Comparison of ENCODE assay signal across 8 cellular contexts in genomic region chr7:151061241-151062110, GRCh38. TPM values are rescaled to one million over a fixed set of nuclear protein-coding genes. Genes with fewer than 3 reads are reported as not detected.
DNase-seq lines count a peak whose midpoint lies in the region; ATAC-seq, FAIRE-seq and TF ChIP-seq lines count a peak whose summit lies in the region.

No MANE protein-coding gene starts in this region.

- peak overlapping the region; percentile 75 for H3K4me3 ChIP-seq in AG04449 (ENCODE audit: low read depth, low read length)
- H3K4me3 ChIP-seq in HEK293 (ENCODE audit: low read depth, low read length), result no peak overlapping the region
- 0 out of 2 replicates have a peak overlapping the region, but pooled peaks have one; percentile 99 for H3K4me3 ChIP-seq in GM12878
- H3K4me3 ChIP-seq in mucosa of rectum (ENCODE audit: low read length in 2 of 2), result peak overlapping the region; percentile 19 to 86

- in situ Hi-C loops in GM12878 (cut with MboI), result no loop called here

- TF ChIP-seq RAD21 in GM12878 (IDR thresholded peaks at IDR 0.05; ENCODE audit: insufficient read depth, low read depth, low read length), result no peak

- H3K36me3 ChIP-seq in HEK293 (ENCODE audit: control insufficient read depth in 2 of 2, insufficient read depth in 1 of 2, low read length in 2 of 2) (peaks cover 0 to 45% of the 10 kb centered on the region in 2 experiments; a peak in 1 of 3 replicates), GM12878 (ENCODE audit: control insufficient read depth in 2 of 2, insufficient read depth in 2 of 2, low read length in 1 of 2) (peaks cover 0 to 6% of the 10 kb centered on the region in 2 experiments; a peak in 3 of 4 replicates), mucosa of rectum (ENCODE audit: control insufficient read depth in 2 of 2, insufficient read depth in 2 of 2, low read length in 2 of 2) (peaks cover 9 to 18% of the 10 kb centered on the region in 2 donors)

- whole genome bisulfite sequencing in GM12878 (ENCODE audit: insufficient coverage, insufficient replicate concordance, low lambda C conversion rate, missing lambda C conversion rate), result 90% methylated on average over 32 of the region's 33 CpGs

- H3K79me2 ChIP-seq in GM12878 (ENCODE audit: control insufficient read depth, insufficient read depth, low read length), result peaks cover 21% of the 10 kb centered on the region

- DNase-seq in AG04449 (ENCODE audit: low read depth, low spot score) (no peak), GM12878 (ENCODE audit: low read depth, low spot score) (no peak), HCEC 1CT (no peak), posterior vena cava (ENCODE audit: low spot score) (no peak)

- H3K4me1 ChIP-seq in HEK293 (ENCODE audit: control insufficient read depth, insufficient read depth, low read length), result no peaks in the 10 kb centered on the region; the same call in 1 of the 2 replicates
- peaks cover 24% of the 10 kb centered on the region for H3K4me1 ChIP-seq in GM12878 (ENCODE audit: control insufficient read depth, insufficient read depth, low read length)
- peaks cover 47 to 49% of the 10 kb centered on the region in 2 donors for H3K4me1 ChIP-seq in mucosa of rectum (ENCODE audit: control insufficient read depth in 2 of 2, insufficient read depth in 2 of 2, low read length in 2 of 2)

- no peak overlapping the region for H2AFZ ChIP-seq in GM12878 (ENCODE audit: control insufficient read depth, low read depth, low read length)

- H3K27me3 ChIP-seq in GM12878 (replicated peaks in 1 of 2; ENCODE audit: control insufficient read depth in 2 of 2, insufficient read depth in 2 of 2, low read length in 1 of 2) (no peaks in the 10 kb centered on the region), mucosa of rectum (ENCODE audit: control insufficient read depth in 2 of 2, insufficient read depth in 2 of 2, low read length in 2 of 2) (no peaks in the 10 kb centered on the region)

- CTCF ChIA-PET in AG04449 (lab: Yijun Ruan, JAX), result interaction anchor here (1.0 to 4.8 kb wide), 7 partner anchors 8 to 52 kb away, joined by 3 to 48 read pairs (median 4); no protein-coding TSS in a partner anchor
- CTCF ChIA-PET in HEK293 (lab: Yijun Ruan, JAX), result interaction anchor here (0.9 to 2.3 kb wide), 5 partner anchors 16 to 53 kb away, joined by 3 to 14 read pairs (median 5); no protein-coding TSS in a partner anchor
- CTCF ChIA-PET in GM12878 (lab: Yijun Ruan, JAX), result interaction anchor here (0.6 to 1.8 kb wide), 5 partner anchors 16 to 183 kb away, joined by 4 to 8 read pairs (median 5); no protein-coding TSS in a partner anchor

- FAIRE-seq in GM12878 (lab: Jason Lieb, UNC), result no peak

- POLR2A ChIA-PET in AG04449 (lab: Yijun Ruan, JAX) (interaction anchor here (1.2 to 1.5 kb wide), 3 partner anchors 17 to 33 kb away, joined by 4 to 7 read pairs (median 4); partner anchors contain the start of genes ABCB8 and FASTK), HEK293 (lab: Yijun Ruan, JAX) (interaction anchor here (1.3 to 3.4 kb wide), 6 partner anchors 12 to 33 kb away, joined by 4 to 22 read pairs (median 8); partner anchors contain the start of genes ABCB8 and FASTK), GM12878 (lab: Charles Lee) (no interaction called here)

- TF ChIP-seq POLR2A in GM12878 (IDR thresholded peaks at IDR 0.05; ENCODE audit: low read depth, low read length), result no peak

- H3K9ac ChIP-seq in GM12878 (ENCODE audit: control insufficient read depth, insufficient read depth, low read length) (no peak overlapping the region; the same call in 1 of the 2 replicates), mucosa of rectum (ENCODE audit: low read depth in 1 of 2, low read length in 2 of 2) (peak overlapping the region in 1 of 2 donors; percentile 14)

- TF ChIP-seq CTCF in AG04449 (IDR thresholded peaks at IDR 0.05; ENCODE audit: insufficient read depth, low read length, missing control alignments), result no peak
- no peak for TF ChIP-seq CTCF in HEK293 (tag by site-specific recombination; IDR thresholded peaks at IDR 0.05)
- no peak for TF ChIP-seq CTCF in GM12878 (IDR thresholded peaks at IDR 0.05 in 2 of 3, conservative IDR thresholded peaks at IDR 0.05 in 1 of 3; ENCODE audit: control insufficient read depth in 2 of 3, extremely low read depth in 1 of 3, insufficient read depth in 1 of 3, low read depth in 3 of 3, low read length in 3 of 3)

- H4K20me1 ChIP-seq in GM12878 (ENCODE audit: control insufficient read depth, insufficient read depth), result no peaks in the 10 kb centered on the region

- H3K27ac ChIP-seq in HEK293 (ENCODE audit: extremely low read depth, low read depth, low read length) (no peak overlapping the region), GM12878 (ENCODE audit: control insufficient read depth, insufficient read depth) (no peak overlapping the region), mucosa of rectum (ENCODE audit: low read depth in 2 of 2, low read length in 2 of 2) (peak overlapping the region in 1 of 2 donors; percentile 70)

- SMC1A ChIA-PET in GM12878 (lab: Charles Lee; ENCODE audit: uncharacterized antibody, unreplicated experiment), result no interaction called here

- BruUV-seq in GM12878 (replicated peaks; lab: Mats Ljungman, UMichigan), result no TSS peak

- peak overlapping the region; percentile 96; the same call in 1 of the 2 replicates for H3K4me2 ChIP-seq in GM12878 (ENCODE audit: control insufficient read depth, insufficient read depth)

- no peak for TF ChIP-seq EP300 in GM12878 (IDR thresholded peaks at IDR 0.05; ENCODE audit: borderline replicate concordance in 1 of 2, control insufficient read depth in 1 of 2, low read depth in 2 of 2, low read length in 2 of 2)

- RAD21 ChIA-PET in GM12878 (lab: Charles Lee; ENCODE audit: unreplicated experiment), result no interaction called here

- intact Hi-C loops in GM12878 (cut with micrococcal nuclease; ENCODE audit: unreplicated experiment), result no loop called here
- intact Hi-C loops in posterior vena cava (cut with DNase I), result no loop called here

- H3K9me3 ChIP-seq in HEK293 (ENCODE audit: control insufficient read depth, insufficient read depth, low read depth, low read length), result no peaks in the 10 kb centered on the region
- no peaks in the 10 kb centered on the region for H3K9me3 ChIP-seq in GM12878 (replicated peaks; ENCODE audit: control insufficient read depth, insufficient read depth, low read length)
- H3K9me3 ChIP-seq in mucosa of rectum (ENCODE audit: control insufficient read depth in 2 of 2, low read length in 2 of 2), result no peaks in the 10 kb centered on the region

- no peak for ATAC-seq in GM12878
- no peak for ATAC-seq in GM18858 (IDR thresholded peaks at IDR 0.05; ENCODE audit: unreplicated experiment)
- no peak for ATAC-seq in HG03108 (IDR thresholded peaks at IDR 0.05; ENCODE audit: unreplicated experiment)

RNA-seq across cellular contexts. Expression of gene SLC4A2, which starts 2.1 kb away (rescaled TPM):
- 37.3 and 42.1 TPM in 2 replicates for total RNA-seq in GM12878 (2013; cell fraction: nucleolus; rRNA removed)
- total RNA-seq in GM12878 (2014; rRNA removed) (50.7 and 51.0 TPM in 2 replicates), GM12878 (2014; rRNA removed; fragmentation: Illumina TruSeq; extraction: Trizol) (15.6 and 17.4 TPM in 2 replicates), GM12878 (2021) (69.1 and 78.6 TPM in 2 replicates), posterior vena cava (100 to 1,000 TPM; 105 to 212 TPM)
- 14.2 TPM for polyA plus RNA-seq in GM12878 (2011; ENCODE audit: low read depth)
- polyA plus RNA-seq in GM12878 (2011; rRNA removed) (10.8 and 25.8 TPM in 2 replicates), GM12878 (2014; fragmentation: Illumina TruSeq; extraction: Trizol) (2.9 and 21.9 TPM in 2 replicates), GM12878 (2014; fragmentation: Nextera tagmentation; extraction: Ambion mirVana) (10 to 100 TPM in 1 of 2 experiments, 1 to 10 TPM in 1; 2.7 to 12.1 TPM), GM12878 (2014; rRNA removed) (63.8 and 68.7 TPM in 2 replicates), GM12878 (2016; fragmentation: Nextera tagmentation; extraction: Ambion mirVana) (10 to 100 TPM; 34.4 to 38.9 TPM)
- 32.2 and 35.6 TPM in 2 replicates for polyA plus RNA-seq in GM12878 (2011; cell fraction: cytosol; rRNA removed)
- polyA plus RNA-seq in GM12878 (2011; cell fraction: nucleus; rRNA removed), result 168 and 199 TPM in 2 replicates
- polyA plus RNA-seq in GM12878 (2012), result 46.6 and 51.1 TPM in 2 replicates
- 10.8 and 27.9 TPM in 2 replicates for polyA minus RNA-seq in GM12878 (2011; rRNA and poly(A)+ RNA removed)
- 10.4 and 11.4 TPM in 2 replicates for polyA minus RNA-seq in GM12878 (2011; cell fraction: cytosol; rRNA and poly(A)+ RNA removed)
- polyA minus RNA-seq in GM12878 (2011; cell fraction: nucleus; rRNA and poly(A)+ RNA removed), result 46.8 and 68.3 TPM in 2 replicates

RNA-seq across cellular contexts. Expression of gene CDK5, which starts 3.8 kb away (rescaled TPM):
- 7.9 and 9.3 TPM in 2 replicates for total RNA-seq in GM12878 (2013; cell fraction: nucleolus; rRNA removed)
- total RNA-seq in GM12878 (2014; rRNA removed), result 25.9 and 30.3 TPM in 2 replicates
- total RNA-seq in GM12878 (2014; rRNA removed; fragmentation: Illumina TruSeq; extraction: Trizol), result 18.2 and 19.4 TPM in 2 replicates
- 19.1 and 19.7 TPM in 2 replicates for total RNA-seq in GM12878 (2021)
- 6.6 TPM for polyA plus RNA-seq in GM12878 (2011; ENCODE audit: low read depth)
- polyA plus RNA-seq in GM12878 (2011; rRNA removed), result 20.2 and 24.5 TPM in 2 replicates
- 39.7 and 49.3 TPM in 2 replicates for polyA plus RNA-seq in GM12878 (2011; cell fraction: cytosol; rRNA removed)
- polyA plus RNA-seq in GM12878 (2011; cell fraction: nucleus; rRNA removed), result 31.1 TPM in 2 replicates
- polyA plus RNA-seq in GM12878 (2012), result 11.1 and 12.6 TPM in 2 replicates
- 13.9 and 19.4 TPM in 2 replicates for polyA plus RNA-seq in GM12878 (2014; fragmentation: Illumina TruSeq; extraction: Trizol)
- polyA plus RNA-seq in GM12878 (2014; fragmentation: Nextera tagmentation; extraction: Ambion mirVana), result 1 to 10 TPM; 1.5 to 8.1 TPM
- polyA plus RNA-seq in GM12878 (2014; rRNA removed), result 23.5 and 27.6 TPM in 2 replicates
- polyA plus RNA-seq in GM12878 (2016; fragmentation: Nextera tagmentation; extraction: Ambion mirVana), result 10 to 100 TPM; 33.1 to 33.4 TPM
- 24.7 and 28.3 TPM in 2 replicates for polyA minus RNA-seq in GM12878 (2011; rRNA and poly(A)+ RNA removed)
- polyA minus RNA-seq in GM12878 (2011; cell fraction: cytosol; rRNA and poly(A)+ RNA removed), result 7.6 and 12.2 TPM in 2 replicates
- 13.7 and 18.2 TPM in 2 replicates for polyA minus RNA-seq in GM12878 (2011; cell fraction: nucleus; rRNA and poly(A)+ RNA removed)
- 1 to 10 TPM; 5.2 to 7.3 TPM for total RNA-seq in posterior vena cava

RNA-seq across cellular contexts. Expression of gene ASIC3, which starts 13.1 kb away (rescaled TPM):
- 2.0 and 2.2 TPM in 2 replicates for total RNA-seq in GM12878 (2013; cell fraction: nucleolus; rRNA removed)
- total RNA-seq in GM12878 (2014; rRNA removed) (0.16 TPM in 1 of 2 replicates, not detected in the other), GM12878 (2014; rRNA removed; fragmentation: Illumina TruSeq; extraction: Trizol) (0.51 TPM in 1 of 2 replicates, not detected in the other), GM12878 (2021) (1.0 and 1.5 TPM in 2 replicates), posterior vena cava (1 to 10 TPM; 1.4 to 1.5 TPM)
- polyA plus RNA-seq in GM12878 (2011; ENCODE audit: low read depth), result 0.13 TPM
- polyA plus RNA-seq in GM12878 (2011; rRNA removed) (0.07 and 0.09 TPM in 2 replicates), GM12878 (2014; fragmentation: Illumina TruSeq; extraction: Trizol) (0.47 TPM in 1 of 2 replicates, not detected in the other), GM12878 (2014; fragmentation: Nextera tagmentation; extraction: Ambion mirVana) (not detected), GM12878 (2014; rRNA removed) (0.55 and 1.4 TPM in 2 replicates), GM12878 (2016; fragmentation: Nextera tagmentation; extraction: Ambion mirVana) (under 1 TPM; 0.24 to 0.40 TPM)
- polyA plus RNA-seq in GM12878 (2011; cell fraction: cytosol; rRNA removed), result 0.09 and 0.15 TPM in 2 replicates
- polyA plus RNA-seq in GM12878 (2011; cell fraction: nucleus; rRNA removed), result 1.3 and 1.9 TPM in 2 replicates
- 1.6 and 1.8 TPM in 2 replicates for polyA plus RNA-seq in GM12878 (2012)
- not detected in 2 replicates for polyA minus RNA-seq in GM12878 (2011; rRNA and poly(A)+ RNA removed)
- not detected in 2 replicates for polyA minus RNA-seq in GM12878 (2011; cell fraction: cytosol; rRNA and poly(A)+ RNA removed)
- polyA minus RNA-seq in GM12878 (2011; cell fraction: nucleus; rRNA and poly(A)+ RNA removed), result 0.24 and 0.48 TPM in 2 replicates

RNA-seq across cellular contexts. Expression of gene FASTK, which starts 19.1 kb away (rescaled TPM):
- 94.3 and 112 TPM in 2 replicates for total RNA-seq in GM12878 (2013; cell fraction: nucleolus; rRNA removed)
- total RNA-seq in GM12878 (2014; rRNA removed) (84.3 and 93.9 TPM in 2 replicates), GM12878 (2014; rRNA removed; fragmentation: Illumina TruSeq; extraction: Trizol) (22.8 and 26.6 TPM in 2 replicates), GM12878 (2021) (79.2 and 82.0 TPM in 2 replicates), posterior vena cava (10 to 100 TPM; 35.5 to 56.3 TPM)
- polyA plus RNA-seq in GM12878 (2011; ENCODE audit: low read depth), result 16.1 TPM
- polyA plus RNA-seq in GM12878 (2011; rRNA removed) (13.0 and 26.9 TPM in 2 replicates), GM12878 (2014; fragmentation: Illumina TruSeq; extraction: Trizol) (8.5 and 23.7 TPM in 2 replicates), GM12878 (2014; fragmentation: Nextera tagmentation; extraction: Ambion mirVana) (1 to 10 TPM in 1 of 2 experiments, under 1 TPM in 1; 0.19 to 4.1 TPM), GM12878 (2014; rRNA removed) (102 and 123 TPM in 2 replicates), GM12878 (2016; fragmentation: Nextera tagmentation; extraction: Ambion mirVana) (10 to 100 TPM; 86.3 to 96.5 TPM)
- 41.0 and 54.1 TPM in 2 replicates for polyA plus RNA-seq in GM12878 (2011; cell fraction: cytosol; rRNA removed)
- 382 and 387 TPM in 2 replicates for polyA plus RNA-seq in GM12878 (2011; cell fraction: nucleus; rRNA removed)
- polyA plus RNA-seq in GM12878 (2012), result 54.4 and 55.2 TPM in 2 replicates
- 18.9 and 39.2 TPM in 2 replicates for polyA minus RNA-seq in GM12878 (2011; rRNA and poly(A)+ RNA removed)
- polyA minus RNA-seq in GM12878 (2011; cell fraction: cytosol; rRNA and poly(A)+ RNA removed), result 13.2 and 13.5 TPM in 2 replicates
- 59.7 and 77.0 TPM in 2 replicates for polyA minus RNA-seq in GM12878 (2011; cell fraction: nucleus; rRNA and poly(A)+ RNA removed)

RNA-seq across cellular contexts. Expression of gene TMUB1, which starts 21.8 kb away (rescaled TPM):
- 13.2 and 14.1 TPM in 2 replicates for total RNA-seq in GM12878 (2013; cell fraction: nucleolus; rRNA removed)
- total RNA-seq in GM12878 (2014; rRNA removed) (48.2 and 51.6 TPM in 2 replicates), GM12878 (2014; rRNA removed; fragmentation: Illumina TruSeq; extraction: Trizol) (10.8 and 12.3 TPM in 2 replicates), GM12878 (2021) (74.7 and 79.5 TPM in 2 replicates), posterior vena cava (10 to 100 TPM; 27.4 to 27.7 TPM)
- polyA plus RNA-seq in GM12878 (2011; ENCODE audit: low read depth), result 10.6 TPM
- polyA plus RNA-seq in GM12878 (2011; rRNA removed) (4.9 and 17.8 TPM in 2 replicates), GM12878 (2014; fragmentation: Illumina TruSeq; extraction: Trizol) (1.4 and 11.9 TPM in 2 replicates), GM12878 (2014; fragmentation: Nextera tagmentation; extraction: Ambion mirVana) (under 1 TPM in 1 of 2 experiments, not detected in 1; 0.27 TPM), GM12878 (2014; rRNA removed) (63.9 and 74.4 TPM in 2 replicates), GM12878 (2016; fragmentation: Nextera tagmentation; extraction: Ambion mirVana) (10 to 100 TPM; 41.3 to 48.4 TPM)
- polyA plus RNA-seq in GM12878 (2011; cell fraction: cytosol; rRNA removed), result 33.1 and 43.2 TPM in 2 replicates
- 70.0 and 81.9 TPM in 2 replicates for polyA plus RNA-seq in GM12878 (2011; cell fraction: nucleus; rRNA removed)
- polyA plus RNA-seq in GM12878 (2012), result 59.9 and 68.3 TPM in 2 replicates
- polyA minus RNA-seq in GM12878 (2011; rRNA and poly(A)+ RNA removed), result 4.5 and 12.9 TPM in 2 replicates
- polyA minus RNA-seq in GM12878 (2011; cell fraction: cytosol; rRNA and poly(A)+ RNA removed), result 16.6 and 17.5 TPM in 2 replicates
- polyA minus RNA-seq in GM12878 (2011; cell fraction: nucleus; rRNA and poly(A)+ RNA removed), result 8.8 and 11.9 TPM in 2 replicates
